8 cellular contexts compared by ENCODE assay signal in the genomic region with DNA sequence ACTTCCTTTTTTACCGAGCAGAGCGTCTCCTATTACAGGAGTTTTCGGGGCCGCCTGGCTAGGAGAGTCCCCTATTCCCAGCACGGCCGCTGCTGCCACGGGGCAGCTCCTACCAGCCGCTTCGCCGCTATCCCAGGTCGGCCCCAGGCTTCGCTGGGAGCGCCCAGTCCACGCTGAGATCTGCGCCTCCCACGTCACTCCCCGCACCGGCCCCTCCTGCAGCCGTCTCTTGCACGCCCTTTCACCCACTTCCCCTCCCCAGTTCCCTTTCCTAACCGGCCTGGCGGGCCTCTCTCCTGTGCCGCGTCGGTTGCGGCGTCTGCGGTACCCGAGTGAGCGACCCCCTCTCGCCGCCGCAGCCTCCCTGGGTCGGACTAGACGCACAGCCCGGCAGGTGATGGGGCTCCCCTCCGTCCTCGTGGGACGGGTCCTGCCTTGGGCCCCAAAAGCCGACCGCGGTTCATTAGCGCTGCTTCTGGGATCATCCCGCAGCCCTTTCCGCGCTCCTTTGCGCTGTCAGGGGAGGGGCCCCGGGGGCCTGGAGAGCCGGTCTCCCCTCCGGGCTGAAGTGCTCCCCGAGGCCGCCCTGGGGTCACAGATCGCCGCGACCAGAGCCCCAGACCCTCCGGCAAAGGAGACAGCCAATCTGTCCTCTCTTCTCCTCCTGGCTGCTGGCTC.
A peak's percentile ranks its signal among the peaks of the same experiment; 100 is the strongest.
DNase-seq lines count a peak whose midpoint lies in the region; ATAC-seq and TF ChIP-seq lines count a peak whose summit lies in the region.

No MANE protein-coding gene starts in this region.

- peaks cover 38% of the 10 kb centered on the region for H3K4me1 Mint-ChIP-seq in activated CD8-positive, alpha-beta T cell treated with anti-CD3 and anti-CD28 coated beads for 36 hours (ENCODE audit: low read depth)

- H3K27ac ChIP-seq in fibroblast of lung (ENCODE audit: insufficient read depth, low read length): no peak overlapping the region

- H3K79me2 ChIP-seq in fibroblast of lung (ENCODE audit: control insufficient read depth, insufficient read depth, low read length): no peaks in the 10 kb centered on the region

- H3K4me3 ChIP-seq in fibroblast of lung (replicated peaks in 1 of 4; ENCODE audit: control extremely low read depth in 1 of 4, insufficient read depth in 1 of 4, low read depth in 3 of 4, low read length in 4 of 4): peak overlapping the region in 1 of 4 experiments; percentile 25

- H3K27me3 Mint-ChIP-seq in activated CD8-positive, alpha-beta T cell treated with anti-CD3 and anti-CD28 coated beads for 36 hours: no peaks in the 10 kb centered on the region

- no peaks in the 10 kb centered on the region for H3K36me3 ChIP-seq in fibroblast of lung (ENCODE audit: control insufficient read depth, insufficient read depth, low read length)

- H2AFZ ChIP-seq in fibroblast of lung (ENCODE audit: low read length): no peak overlapping the region

- CTCF ChIA-PET in activated CD8-positive, alpha-beta T cell treated with anti-CD3 and anti-CD28 coated beads for 36 hours (lab: Charles Lee): interaction anchor here (1.2 to 17.0 kb wide), 3 partner anchors 13 to 188 kb away, joined by 3 to 298 read pairs (median 176); no protein-coding TSS in a partner anchor

- H3K9ac ChIP-seq in fibroblast of lung (ENCODE audit: insufficient read depth, low read length): no peak overlapping the region

- no peaks in the 10 kb centered on the region for H3K9me3 ChIP-seq in fibroblast of lung (ENCODE audit: control insufficient read depth, insufficient read depth, low read depth, low read length)

- H4K20me1 ChIP-seq in fibroblast of lung (ENCODE audit: control insufficient read depth, extremely low read depth, insufficient read depth, low read length): no peaks in the 10 kb centered on the region

- POLR2A ChIA-PET in activated CD8-positive, alpha-beta T cell treated with anti-CD3 and anti-CD28 coated beads for 36 hours (lab: Charles Lee): interaction anchor here (0.8 to 2.2 kb wide), 4 partner anchors 10 to 28 kb away, joined by 3 to 8 read pairs (median 4); no protein-coding TSS in a partner anchor

- H3K36me3 Mint-ChIP-seq in activated CD8-positive, alpha-beta T cell treated with anti-CD3 and anti-CD28 coated beads for 36 hours (ENCODE audit: low read depth): no peaks in the 10 kb centered on the region

- peak overlapping the region; percentile 86 for H3K4me3 Mint-ChIP-seq in activated CD8-positive, alpha-beta T cell treated with anti-CD3 and anti-CD28 coated beads for 36 hours

- no peaks in the 10 kb centered on the region for H3K9me3 Mint-ChIP-seq in activated CD8-positive, alpha-beta T cell treated with anti-CD3 and anti-CD28 coated beads for 36 hours

- no peak for TF ChIP-seq CTCF in activated CD8-positive, alpha-beta T cell treated with anti-CD3 and anti-CD28 coated beads for 36 hours (IDR thresholded peaks at IDR 0.05)
- no peak for TF ChIP-seq CTCF in fibroblast of lung (conservative IDR thresholded peaks at IDR 0.05 in 1 of 2, IDR thresholded peaks at IDR 0.05 in 1 of 2; ENCODE audit: low read depth in 1 of 2, low read length in 2 of 2)

- H3K27me3 ChIP-seq in fibroblast of lung (ENCODE audit: control insufficient read depth, insufficient read depth, low read length): no peaks in the 10 kb centered on the region

- no peaks in the 10 kb centered on the region for H3K4me1 ChIP-seq in fibroblast of lung (ENCODE audit: control insufficient read depth, extremely low read depth, insufficient read depth, low read length)

- intact Hi-C loops in activated CD8-positive, alpha-beta T cell treated with anti-CD3 and anti-CD28 coated beads for 36 hours (cut with micrococcal nuclease): no loop called here
- intact Hi-C loops in sciatic nerve (cut with DNase I): no loop called here

- peak; percentile 46 for ATAC-seq in GM21529 (IDR thresholded peaks at IDR 0.05; ENCODE audit: unreplicated experiment)
- peak; percentile 45 for ATAC-seq in activated CD8-positive, alpha-beta T cell treated with anti-CD3 and anti-CD28 coated beads for 36 hours
- ATAC-seq in sciatic nerve: peak; percentile 88
- ATAC-seq in HG03457 (IDR thresholded peaks at IDR 0.05; ENCODE audit: unreplicated experiment): no peak

- peak; percentile 85 for DNase-seq in COLO668 (lab: John Stamatoyannopoulos, UW; ENCODE audit: unreplicated experiment)
- peak; percentile 76 for DNase-seq in NCI-H2107 treated with DMSO at 0.1 percent for 48 hours (lab: John Stamatoyannopoulos, UW; ENCODE audit: unreplicated experiment)
- peak; percentile 65 for DNase-seq in activated CD8-positive, alpha-beta T cell treated with anti-CD3 and anti-CD28 coated beads for 36 hours
- DNase-seq in fibroblast of lung (ENCODE audit: low read depth in 2 of 2): no peak
- peak; percentile 76 for DNase-seq in sciatic nerve (ENCODE audit: low spot score)
- no peak for DNase-seq in AG08395 (ENCODE audit: low spot score)

- peak overlapping the region; percentile 37 for H3K4me2 ChIP-seq in fibroblast of lung (ENCODE audit: extremely low read depth, insufficient read depth, low read length)

- peak overlapping the region; percentile 87 for H3K27ac Mint-ChIP-seq in activated CD8-positive, alpha-beta T cell treated with anti-CD3 and anti-CD28 coated beads for 36 hours

Comparison
In these comparisons a context has a peak if more than half of its experiments do, and no peak if none do; other contexts are left out.
1. DNase-seq: peak in COLO668 (single experiment), NCI-H2107 treated with DMSO at 0.1 percent for 48 hours (single experiment), activated CD8-positive, alpha-beta T cell treated with anti-CD3 and anti-CD28 coated beads for 36 hours (single experiment) and sciatic nerve (single experiment); none in fibroblast of lung (0 of 2) and AG08395 (single experiment).